8 cellular contexts compared by ENCODE assay signal in genomic region chr13:59318320-59318930, GRCh38.
DNase-seq lines count a peak whose midpoint lies in the region; ATAC-seq, FAIRE-seq and TF ChIP-seq lines count a peak whose summit lies in the region.

No MANE protein-coding gene starts in this region.

- peak; percentile 36 for DNase-seq in NCI-H2227 treated with DMSO at 0.1 percent for 48 hours (lab: John Stamatoyannopoulos, UW)
- peak; percentile 66 to 75 for DNase-seq in activated CD4-positive, alpha-beta T cell treated with anti-CD3 and anti-CD28 coated beads, Interleukin-2, amount 50 U/mL, for 48 hours
- peak in 2 of 3 donors; percentile 54 to 79 for DNase-seq in mucosa of descending colon
- DNase-seq in stimulated activated naive CD8-positive, alpha-beta T cell treated with anti-CD3 and anti-CD28 coated beads, Interleukin-15, amount 100 ng/mL, for 72 hours: peak; percentile 31 to 37

- H3K9me3 ChIP-seq in mucosa of descending colon: no peaks in the 10 kb centered on the region

- H3K27me3 Mint-ChIP-seq in stimulated activated naive CD8-positive, alpha-beta T cell treated with anti-CD3 and anti-CD28 coated beads, Interleukin-15, amount 100 ng/mL, for 72 hours: peaks cover 6% of the 10 kb centered on the region

- TF ChIP-seq CTCF in 22Rv1 (IDR thresholded peaks at IDR 0.05) (peak; percentile 91), GM12874 (IDR thresholded peaks at IDR 0.05; ENCODE audit: insufficient read depth, low read depth, low read length) (peak; percentile 74), mucosa of descending colon (IDR thresholded peaks at IDR 0.05) (peak; percentile 25)

- peak; percentile 45 for FAIRE-seq in endometrium (lab: Jason Lieb, UNC)

- H3K4me1 Mint-ChIP-seq in stimulated activated naive CD8-positive, alpha-beta T cell treated with anti-CD3 and anti-CD28 coated beads, Interleukin-15, amount 100 ng/mL, for 72 hours: no peaks in the 10 kb centered on the region

- no peak overlapping the region for H3K27ac ChIP-seq in 22Rv1

- intact Hi-C loops in mucosa of descending colon (cut with DNase I, micrococcal nuclease): no loop called here

- no peak overlapping the region for H3K4me3 Mint-ChIP-seq in stimulated activated naive CD8-positive, alpha-beta T cell treated with anti-CD3 and anti-CD28 coated beads, Interleukin-15, amount 100 ng/mL, for 72 hours

- no peaks in the 10 kb centered on the region for H3K9me3 Mint-ChIP-seq in stimulated activated naive CD8-positive, alpha-beta T cell treated with anti-CD3 and anti-CD28 coated beads, Interleukin-15, amount 100 ng/mL, for 72 hours

- no peak overlapping the region for H3K4me3 ChIP-seq in mucosa of descending colon

- ATAC-seq in HG03039 (IDR thresholded peaks at IDR 0.05; ENCODE audit: unreplicated experiment): peak; percentile 67
- peak; percentile 40 for ATAC-seq in mucosa of descending colon
- ATAC-seq in stimulated activated naive CD8-positive, alpha-beta T cell treated with anti-CD3 and anti-CD28 coated beads, Interleukin-15, amount 100 ng/mL, for 72 hours: no peak

- no peaks in the 10 kb centered on the region for H3K36me3 ChIP-seq in mucosa of descending colon (ENCODE audit: low read depth)

- no peaks in the 10 kb centered on the region for H3K4me1 ChIP-seq in mucosa of descending colon (ENCODE audit: low read depth)

- no peak overlapping the region for H3K27ac Mint-ChIP-seq in stimulated activated naive CD8-positive, alpha-beta T cell treated with anti-CD3 and anti-CD28 coated beads, Interleukin-15, amount 100 ng/mL, for 72 hours

Comparison
In these comparisons a context has a peak if more than half of its experiments do, and no peak if none do; other contexts are left out.
1. CTCF ChIP-seq: peak in every context shown above with its lines; median percentile 91 in 22Rv1; 74 in GM12874; 25 in mucosa of descending colon.